Comparison of ENCODE assay signal across 14 cellular contexts in the genomic region with DNA sequence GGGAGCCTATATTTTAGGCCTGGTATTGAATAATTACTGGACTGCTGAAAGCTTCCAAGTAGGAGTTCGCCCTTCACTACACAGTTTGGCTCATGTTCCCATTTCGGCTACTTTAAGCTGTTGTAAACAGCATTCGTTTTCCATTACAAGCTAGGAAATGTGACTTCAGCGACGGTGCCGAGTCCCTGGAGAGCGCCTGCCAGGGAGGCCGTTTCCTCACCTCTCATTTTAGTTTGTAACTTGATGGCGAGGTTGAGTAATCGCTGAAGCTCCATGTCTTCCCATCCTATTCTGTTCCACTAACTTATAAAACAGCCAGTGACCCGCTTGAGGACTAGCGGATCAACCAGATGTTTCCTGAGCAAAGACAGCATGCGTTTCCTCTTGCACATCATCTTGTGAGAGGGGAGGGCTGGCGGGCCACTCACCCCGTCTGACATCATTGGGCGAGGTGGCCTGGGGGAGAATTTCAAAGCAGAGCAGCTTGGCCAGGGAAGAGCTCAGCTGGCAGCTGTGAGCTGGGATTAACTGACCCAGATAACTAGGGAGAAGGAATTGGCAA. TPM values are rescaled to one million over a fixed set of nuclear protein-coding genes. Genes with fewer than 3 reads are reported as not detected.
DNase-seq lines count a peak whose midpoint lies in the region; ATAC-seq and TF ChIP-seq lines count a peak whose summit lies in the region.
"Had no signal": no experiment of that assay in that cellular context is flagged by ENCODE, and none has a peak within 500 bp of the region (broad histone marks: within the 10 kb centered on the region; RNA-seq: fewer than 3 reads in every experiment).

No MANE protein-coding gene starts in this region.

- peak overlapping the region in 1 of 2 donors; percentile 4 for H3K27ac ChIP-seq in lung (ENCODE audit: low read depth in 1 of 2, low read length in 1 of 2)
- H3K27ac ChIP-seq: C4-2B had no signal

- H3K36me3 ChIP-seq in lung (ENCODE audit: control insufficient read depth in 2 of 2, insufficient read depth in 2 of 2, low read length in 2 of 2), result no peaks in the 10 kb centered on the region

- peak; percentile 67 for ATAC-seq in lung (ENCODE audit: insufficient read depth, low FRiP score)
- ATAC-seq in HG03469 (IDR thresholded peaks at IDR 0.05; ENCODE audit: unreplicated experiment), result no peak
- ATAC-seq: stimulated activated effector memory CD8-positive, alpha-beta T cell treated with anti-CD3 and anti-CD28 coated beads, Interleukin-12 subunit alpha, Interleukin-12 subunit beta, amount 100 ng/mL, for 72 hours had no signal

- H3K4me3 ChIP-seq in AG09309 (ENCODE audit: control insufficient read depth, low read depth, low read length), result no peak overlapping the region
- no peak overlapping the region for H3K4me3 ChIP-seq in epithelial cell of esophagus (ENCODE audit: low read length)
- no peak overlapping the region for H3K4me3 ChIP-seq in lung
- H3K4me3 ChIP-seq: skin epidermis had no signal

- 27 to 52% methylated on average over 16 of the region's 16 CpGs for WGBS in lung, 2 donors

- no peaks in the 10 kb centered on the region for H3K27me3 ChIP-seq in lung (ENCODE audit: control insufficient read depth, insufficient read depth)

- H3K9me3 ChIP-seq in lung (ENCODE audit: control insufficient read depth in 2 of 2, insufficient read depth in 1 of 2, low read length in 1 of 2), result no peaks in the 10 kb centered on the region

- peak; percentile 13 for DNase-seq in AG09309 (ENCODE audit: low read depth)
- DNase-seq in LHCN-M2 (ENCODE audit: low read depth), result peak; percentile 75
- peak; percentile 58 for DNase-seq in epithelial cell of esophagus (ENCODE audit: low read depth)
- DNase-seq in lung (ENCODE audit: low spot score), result peak; percentile 59
- no peak for DNase-seq in stimulated activated naive CD4-positive, alpha-beta T cell treated with Interleukin-2 at 50 U/mL for 16 hours (lab: John Stamatoyannopoulos, UW)
- no peak for DNase-seq in activated CD4-positive, alpha-beta T cell treated with anti-CD3 and anti-CD28 coated beads, Interleukin-2, amount 50 U/mL, for 4 hours
- no peak for DNase-seq in activated CD4-positive, alpha-beta T cell treated with anti-CD3 and anti-CD28 coated beads for 4 hours
- DNase-seq: activated T-cell treated with anti-CD3 and anti-CD28 coated beads, Interleukin-2, amount 50 U/mL, for 24 hours; NCI-H2081 treated with DMSO at 0.1 percent for 48 hours; SW 1271 had no signal

- peaks cover 2 to 4% of the 10 kb centered on the region in 2 donors for H3K4me1 ChIP-seq in lung (ENCODE audit: control insufficient read depth in 2 of 2, insufficient read depth in 2 of 2, low read length in 2 of 2)

- TF ChIP-seq CTCF in AG09309 (IDR thresholded peaks at IDR 0.05; ENCODE audit: control insufficient read depth, insufficient read depth, low read depth, low read length, missing control alignments) (no peak), epithelial cell of esophagus (IDR thresholded peaks at IDR 0.05; ENCODE audit: insufficient read depth, low read depth, low read length, missing control alignments) (no peak), lung (IDR thresholded peaks at IDR 0.05; ENCODE audit: control extremely low read depth, extremely low read depth) (no peak)

RNA-seq across cellular contexts. Expression of a gene that starts 32.9 kb away (rescaled TPM):
- 19.8 and 20.2 TPM in 2 replicates for total RNA-seq in LHCN-M2 (2014; rRNA removed)
- 11.2 TPM for polyA plus RNA-seq in LHCN-M2 (2012)
- total RNA-seq in lung, result 10 to 100 TPM; 14.3 to 23.8 TPM
- polyA plus RNA-seq in lung, result 10 to 100 TPM; 14.3 to 34.2 TPM

Comparison
In these comparisons a context has a peak if more than half of its experiments do, and no peak if none do; other contexts are left out.
1. DNase-seq: peak in AG09309 (single experiment), LHCN-M2 (single experiment), epithelial cell of esophagus (single experiment) and lung (single experiment); none in stimulated activated naive CD4-positive, alpha-beta T cell treated with Interleukin-2 at 50 U/mL for 16 hours (single experiment), activated CD4-positive, alpha-beta T cell treated with anti-CD3 and anti-CD28 coated beads, Interleukin-2, amount 50 U/mL, for 4 hours (0 of 2) and activated CD4-positive, alpha-beta T cell treated with anti-CD3 and anti-CD28 coated beads for 4 hours (0 of 2).